ENCODE assay signal across 14 cellular contexts in the genomic region with DNA sequence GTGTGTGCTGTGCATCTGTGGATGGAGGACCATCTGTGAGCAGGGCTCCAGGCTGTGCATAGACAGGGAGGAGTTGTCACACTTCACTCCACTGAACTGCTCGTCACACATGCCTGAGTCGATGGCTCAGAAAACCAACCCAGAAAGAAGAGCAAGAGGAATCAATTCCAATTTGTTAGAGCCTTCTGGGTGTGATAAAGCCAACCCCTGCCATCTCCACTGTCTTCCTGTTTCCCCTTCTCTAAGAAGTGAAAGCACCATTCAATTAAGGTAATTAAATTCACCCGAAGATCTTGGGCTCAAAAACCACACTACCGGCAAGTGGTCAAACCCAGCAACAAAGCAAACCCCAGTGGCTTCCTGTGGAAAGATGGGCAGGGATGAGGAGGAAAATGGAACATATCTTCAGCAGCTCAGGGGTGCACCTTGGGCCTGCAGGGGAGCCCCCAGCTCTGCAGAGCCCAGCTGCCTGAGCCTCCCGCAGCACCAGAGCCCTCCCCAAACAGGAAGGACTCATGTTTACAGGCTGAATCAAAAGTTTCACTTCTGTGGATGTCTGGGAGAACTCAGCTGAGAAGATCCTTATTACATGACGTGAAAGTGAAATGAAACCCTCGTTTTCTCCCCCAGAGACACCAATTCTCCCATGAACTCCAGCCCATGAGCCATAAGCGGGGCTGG. TPM values are rescaled to one million over a fixed set of nuclear protein-coding genes. Genes with fewer than 3 reads are reported as not detected.
DNase-seq lines count a peak whose midpoint lies in the region; ATAC-seq lines count a peak whose summit lies in the region.
"Had no signal": no experiment of that assay in that cellular context is flagged by ENCODE, and none has a peak within 500 bp of the region (broad histone marks: within the 10 kb centered on the region; RNA-seq: fewer than 3 reads in every experiment).

No MANE protein-coding gene starts in this region.

- POLR2A ChIA-PET in activated CD4-positive, alpha-beta T cell treated with anti-CD3 and anti-CD28 coated beads for 36 hours (lab: Charles Lee) = no interaction called here

- CTCF ChIA-PET in activated CD4-positive, alpha-beta T cell treated with anti-CD3 and anti-CD28 coated beads for 36 hours (lab: Charles Lee) = no interaction called here

- no peaks in the 10 kb centered on the region for H3K9me3 Mint-ChIP-seq in activated CD4-positive, alpha-beta T cell treated with anti-CD3 and anti-CD28 coated beads for 36 hours (ENCODE audit: low read depth)
- no peaks in the 10 kb centered on the region for H3K9me3 Mint-ChIP-seq in activated T-helper 17 cell treated with anti-CD3 and anti-CD28 coated beads, Interleukin-2, amount 50 U/mL, for 72 hours

- peaks cover 19% of the 10 kb centered on the region for H3K4me1 Mint-ChIP-seq in activated CD4-positive, alpha-beta T cell treated with anti-CD3 and anti-CD28 coated beads for 36 hours
- H3K4me1 Mint-ChIP-seq in activated T-helper 17 cell treated with anti-CD3 and anti-CD28 coated beads, Interleukin-2, amount 50 U/mL, for 72 hours = peaks cover 11% of the 10 kb centered on the region

- H3K4me3 Mint-ChIP-seq in activated CD4-positive, alpha-beta T cell treated with anti-CD3 and anti-CD28 coated beads for 36 hours = no peak overlapping the region
- peak overlapping the region; percentile 1 for H3K4me3 Mint-ChIP-seq in activated T-helper 17 cell treated with anti-CD3 and anti-CD28 coated beads, Interleukin-2, amount 50 U/mL, for 72 hours

- intact Hi-C loops in activated CD4-positive, alpha-beta T cell treated with anti-CD3 and anti-CD28 coated beads for 36 hours (cut with DNase I, micrococcal nuclease) = loop anchor here in 1 of 2 experiments (2.0 kb wide), 1 partner anchor 129 kb away; no protein-coding TSS in a partner anchor

- H3K27ac Mint-ChIP-seq in activated CD4-positive, alpha-beta T cell treated with anti-CD3 and anti-CD28 coated beads for 36 hours = no peak overlapping the region
- peak overlapping the region; percentile 24 for H3K27ac Mint-ChIP-seq in activated T-helper 17 cell treated with anti-CD3 and anti-CD28 coated beads, Interleukin-2, amount 50 U/mL, for 72 hours

- DNase-seq in activated CD4-positive, alpha-beta T cell treated with anti-CD3 and anti-CD28 coated beads for 36 hours = peak; percentile 24
- no peak for DNase-seq in activated CD4-positive, alpha-beta T cell treated with anti-CD3 and anti-CD28 coated beads, Interleukin-2, amount 50 U/mL, for 1 hour
- peak; percentile 3 to 14 for DNase-seq in stimulated activated CD8-positive, alpha-beta memory T cell treated with anti-CD3 and anti-CD28 coated beads, Interleukin-7, amount 100 ng/mL, for 1 hour (ENCODE audit: low read depth in 2 of 2)
- DNase-seq in NCI-H1105 treated with DMSO at 0.1 percent for 48 hours (lab: John Stamatoyannopoulos, UW) (no peak), iPS-NIHi7 (ENCODE audit: extremely low spot score) (no peak)
- DNase-seq in stimulated activated naive CD4-positive, alpha-beta T cell treated with Interleukin-2 at 50 U/mL for 16 hours (lab: John Stamatoyannopoulos, UW) = no peak
- DNase-seq: amniotic stem cell, stomach had no signal

- peak; percentile 31 for ATAC-seq in activated CD4-positive, alpha-beta T cell treated with anti-CD3 and anti-CD28 coated beads for 36 hours
- ATAC-seq in HG03432 (IDR thresholded peaks at IDR 0.05; ENCODE audit: unreplicated experiment) = peak; percentile 67
- ATAC-seq in activated T-helper 17 cell treated with anti-CD3 and anti-CD28 coated beads, Interleukin-2, amount 50 U/mL, for 72 hours (replicated peaks) = peak; percentile 65
- ATAC-seq: A549 had no signal

- no peaks in the 10 kb centered on the region for H3K27me3 Mint-ChIP-seq in activated CD4-positive, alpha-beta T cell treated with anti-CD3 and anti-CD28 coated beads for 36 hours
- no peaks in the 10 kb centered on the region for H3K27me3 Mint-ChIP-seq in activated T-helper 17 cell treated with anti-CD3 and anti-CD28 coated beads, Interleukin-2, amount 50 U/mL, for 72 hours

- no peaks in the 10 kb centered on the region for H3K36me3 Mint-ChIP-seq in activated CD4-positive, alpha-beta T cell treated with anti-CD3 and anti-CD28 coated beads for 36 hours (ENCODE audit: low read depth)
- H3K36me3 Mint-ChIP-seq in activated T-helper 17 cell treated with anti-CD3 and anti-CD28 coated beads, Interleukin-2, amount 50 U/mL, for 72 hours (ENCODE audit: low read depth) = no peaks in the 10 kb centered on the region

RNA-seq across cellular contexts. Expression of a gene that starts 10.9 kb away (rescaled TPM):
- not detected for total RNA-seq in activated CD4-positive, alpha-beta T cell treated with anti-CD3 and anti-CD28 coated beads for 36 hours
- not detected for total RNA-seq in activated T-helper 17 cell treated with anti-CD3 and anti-CD28 coated beads, Interleukin-2, amount 50 U/mL, for 72 hours
- total RNA-seq: glomerular endothelial cell, osteoblast, SJSA1 had no signal

Comparison
In these comparisons a context has a peak if more than half of its experiments do, and no peak if none do; other contexts are left out.
1. DNase-seq: peak in activated CD4-positive, alpha-beta T cell treated with anti-CD3 and anti-CD28 coated beads for 36 hours (single experiment) and stimulated activated CD8-positive, alpha-beta memory T cell treated with anti-CD3 and anti-CD28 coated beads, Interleukin-7, amount 100 ng/mL, for 1 hour (2 of 2); none in activated CD4-positive, alpha-beta T cell treated with anti-CD3 and anti-CD28 coated beads, Interleukin-2, amount 50 U/mL, for 1 hour (single experiment), NCI-H1105 treated with DMSO at 0.1 percent for 48 hours (single experiment), stimulated activated naive CD4-positive, alpha-beta T cell treated with Interleukin-2 at 50 U/mL for 16 hours (single experiment) and iPS-NIHi7 (single experiment).
2. Peak in every context shown above with its lines, with median percentiles within 50 percentile points of each other: ATAC-seq.